Comparison of ENCODE assay signal across 8 cellular contexts in the genomic region with DNA sequence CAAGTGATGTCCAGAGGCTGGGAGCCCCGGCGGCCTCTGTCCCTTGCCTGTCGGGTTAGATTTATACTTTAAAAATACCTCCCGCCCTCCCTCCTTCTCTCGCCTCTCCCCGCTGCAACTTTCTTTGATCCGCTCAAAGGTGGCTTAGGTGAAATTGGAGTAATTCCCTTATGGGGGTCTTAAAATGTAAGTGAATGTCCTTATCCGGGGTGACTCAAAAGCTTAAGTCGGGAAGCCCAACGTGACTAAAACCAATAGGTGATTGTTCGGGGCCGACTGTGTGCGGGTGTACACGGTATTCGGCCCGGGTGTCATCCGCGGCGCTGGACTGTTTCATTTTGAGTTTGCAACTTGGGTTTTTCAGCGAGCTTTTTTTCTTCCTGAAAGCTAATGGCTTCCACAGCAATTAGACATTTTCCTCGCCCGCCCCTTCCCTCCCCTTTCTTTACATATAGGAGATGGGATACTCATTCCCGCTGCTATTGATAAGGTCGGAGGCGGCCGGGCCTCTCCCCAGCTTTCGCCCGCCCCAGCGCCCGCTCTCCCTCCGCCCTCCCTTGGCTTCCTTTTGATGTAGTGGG. TPM values are rescaled to one million over a fixed set of nuclear protein-coding genes. Genes with fewer than 3 reads are reported as not detected.
DNase-seq lines count a peak whose midpoint lies in the region; FAIRE-seq and TF ChIP-seq lines count a peak whose summit lies in the region.

No MANE protein-coding gene starts in this region.

- peak; percentile 99 for FAIRE-seq in GM19239 (lab: Jason Lieb, UNC)

- no peak overlapping the region for H4K8ac ChIP-seq in mesenchymal stem cell (ENCODE audit: low read length)

- H3K27me3 ChIP-seq in mesenchymal stem cell (ENCODE audit: control insufficient read depth in 1 of 2, insufficient read depth in 1 of 2, low read length in 2 of 2) (peaks cover 36 to 79% of the 10 kb centered on the region in 2 experiments), thymus (ENCODE audit: control insufficient read depth, insufficient read depth) (peaks cover 63% of the 10 kb centered on the region)

- DNase-seq in CD14-positive monocyte (ENCODE audit: low spot score) (no peak), GM19239 (ENCODE audit: insufficient read length, low spot score) (no peak), astrocyte of the spinal cord (ENCODE audit: low read depth, low spot score) (no peak), mesenchymal stem cell (peak; percentile 25), OCI-M2 (lab: John Stamatoyannopoulos, UW; ENCODE audit: unreplicated experiment) (no peak), NCI-H187 (lab: John Stamatoyannopoulos, UW) (no peak)

- H3K36me3 Mint-ChIP-seq in CD14-positive monocyte (peaks cover 6% of the 10 kb centered on the region in 2 donors), IgD-negative memory B cell (no peaks in the 10 kb centered on the region)

- no peak overlapping the region for H2BK5ac ChIP-seq in mesenchymal stem cell (ENCODE audit: low read depth, low read length, poor library complexity, severe bottlenecking)

- H3K4ac ChIP-seq in mesenchymal stem cell (ENCODE audit: low read depth in 1 of 2, low read length in 2 of 2), result peak overlapping the region in 1 of 2 experiments; percentile 35

- H3K9me3 Mint-ChIP-seq in CD14-positive monocyte (peaks cover 0 to 6% (median 5%) of the 10 kb centered on the region in 7 donors), IgD-negative memory B cell (no peaks in the 10 kb centered on the region)

- H3K4me3 ChIP-seq in astrocyte of the spinal cord (ENCODE audit: low read depth, low read length) (peak overlapping the region; percentile 29), mesenchymal stem cell (ENCODE audit: insufficient read depth in 1 of 2, low read depth in 1 of 2, low read length in 2 of 2) (peak overlapping the region; percentile 43 to 77), thymus (ENCODE audit: low read length) (peak overlapping the region; percentile 72)

- peak overlapping the region; percentile 5 to 49 for H3K18ac ChIP-seq in mesenchymal stem cell (ENCODE audit: low read depth in 1 of 2, low read length in 2 of 2)

- H2BK15ac ChIP-seq in mesenchymal stem cell (ENCODE audit: low read depth, poor library complexity, severe bottlenecking), result peak overlapping the region; percentile 82

- peak overlapping the region; percentile 91 for H3K4me2 ChIP-seq in mesenchymal stem cell (ENCODE audit: low read length, poor library complexity, severe bottlenecking)

- intact Hi-C loops in CD14-positive monocyte (cut with micrococcal nuclease), result loop anchor here (5.0 kb wide), 4 partner anchors 54 to 399 kb away; a partner anchor contains a TSS

- H3K27ac Mint-ChIP-seq in CD14-positive monocyte, result peak overlapping the region; percentile 81 to 93 (median 87)
- peak overlapping the region; percentile 96 to 99 (median 97) for H3K27ac Mint-ChIP-seq in IgD-negative memory B cell

- 2% methylated on average over 14 of the region's 31 CpGs for WGBS in mesenchymal stem cell
- under 1% methylated on average over 31 of the region's 31 CpGs for WGBS in thymus

- peak overlapping the region in 1 of 2 experiments; percentile 59 for H3K23ac ChIP-seq in mesenchymal stem cell (ENCODE audit: low read length in 2 of 2)

- H3K4me1 Mint-ChIP-seq in CD14-positive monocyte (peaks cover 48% of the 10 kb centered on the region), IgD-negative memory B cell (peaks cover 20 to 21% (median 21%) of the 10 kb centered on the region in 3 donors)

- H2AK5ac ChIP-seq in mesenchymal stem cell (ENCODE audit: low read length, severe bottlenecking), result no peak overlapping the region

- no peak overlapping the region for H2AFZ ChIP-seq in mesenchymal stem cell (ENCODE audit: low read depth, low read length)

- H3K36me3 ChIP-seq in mesenchymal stem cell (ENCODE audit: control insufficient read depth in 1 of 2, insufficient read depth in 2 of 2, low read depth in 1 of 2, low read length in 2 of 2), result peaks cover 4% of the 10 kb centered on the region in 2 experiments
- H3K36me3 ChIP-seq in thymus (ENCODE audit: control insufficient read depth, insufficient read depth), result no peaks in the 10 kb centered on the region

- H3K9ac ChIP-seq in mesenchymal stem cell (ENCODE audit: low read length), result peak overlapping the region; percentile 75

- H3K79me1 ChIP-seq in mesenchymal stem cell (replicated peaks; ENCODE audit: low read length, poor library complexity, severe bottlenecking), result peaks cover 10% of the 10 kb centered on the region

- H3K27ac ChIP-seq in mesenchymal stem cell (ENCODE audit: low read length, poor library complexity, severe bottlenecking) (peak overlapping the region; percentile 35), thymus (ENCODE audit: low read depth) (peak overlapping the region; percentile 92)

- H3K9me3 ChIP-seq in mesenchymal stem cell (ENCODE audit: control insufficient read depth, low read length) (no peaks in the 10 kb centered on the region), thymus (ENCODE audit: control insufficient read depth) (no peaks in the 10 kb centered on the region)

- no peak overlapping the region for H2BK120ac ChIP-seq in mesenchymal stem cell (ENCODE audit: low read depth, low read length)

- H3K4me3 Mint-ChIP-seq in CD14-positive monocyte (peak overlapping the region; percentile 82 to 88), IgD-negative memory B cell (peak overlapping the region; percentile 93 to 100 (median 96))

- peaks cover 29% of the 10 kb centered on the region for H3K4me1 ChIP-seq in mesenchymal stem cell (ENCODE audit: control insufficient read depth, insufficient read depth, low read depth, low read length)
- H3K4me1 ChIP-seq in thymus (ENCODE audit: control insufficient read depth, insufficient read depth, low read length), result peaks cover 33% of the 10 kb centered on the region

- H3K27me3 Mint-ChIP-seq in CD14-positive monocyte (ENCODE audit: low read depth in 3 of 3) (peaks cover 55 to 87% (median 77%) of the 10 kb centered on the region in 3 donors), IgD-negative memory B cell (peaks cover 5% of the 10 kb centered on the region)

- no peak for TF ChIP-seq CTCF in CD14-positive monocyte (IDR thresholded peaks at IDR 0.05)
- no peak for TF ChIP-seq CTCF in astrocyte of the spinal cord (IDR thresholded peaks at IDR 0.05; ENCODE audit: low read depth, low read length)

- in situ Hi-C loops in astrocyte of the spinal cord (cut with HindIII; ENCODE audit: low sequenced_read_pairs), result no loop called here

- H3K14ac ChIP-seq in mesenchymal stem cell (ENCODE audit: low read length in 2 of 2), result no peak overlapping the region

- H2BK12ac ChIP-seq in mesenchymal stem cell (ENCODE audit: low read length in 2 of 2), result peak overlapping the region in 1 of 2 experiments; percentile 71

- H4K91ac ChIP-seq in mesenchymal stem cell (ENCODE audit: low read length), result no peak overlapping the region

RNA-seq across cellular contexts. Expression of a gene that starts 2.0 kb away (rescaled TPM):
- 1 to 10 TPM; 3.6 to 3.9 TPM for polyA plus RNA-seq in CD14-positive monocyte
- polyA plus RNA-seq in IgD-negative memory B cell, result 11.7 TPM
- 42.1 TPM for polyA plus RNA-seq in mesenchymal stem cell (2013, experiment 1 of 2)
- 38.2 TPM for polyA plus RNA-seq in mesenchymal stem cell (2013, experiment 2 of 2)
- polyA plus RNA-seq in thymus, result 16.0 TPM

RNA-seq across cellular contexts. Expression of a gene that starts 49.5 kb away (rescaled TPM):
- polyA plus RNA-seq in CD14-positive monocyte (10 to 100 TPM; 11.0 to 16.0 TPM), IgD-negative memory B cell (5.2 TPM), thymus (10.7 TPM)
- 24.2 TPM for polyA plus RNA-seq in mesenchymal stem cell (2013, experiment 1 of 2)
- polyA plus RNA-seq in mesenchymal stem cell (2013, experiment 2 of 2), result 25.9 TPM
